ENCODE assay signal across 15 cellular contexts in genomic region chr12:52992699-52993557, GRCh38. TPM values are rescaled to one million over a fixed set of nuclear protein-coding genes. Genes with fewer than 3 reads are reported as not detected.
A peak's percentile ranks its signal among the peaks of the same experiment; 100 is the strongest.
DNase-seq lines count a peak whose midpoint lies in the region; ATAC-seq lines count a peak whose summit lies in the region.
"Had no signal": no experiment of that assay in that cellular context is flagged by ENCODE, and none has a peak within 500 bp of the region (broad histone marks: within the 10 kb centered on the region; RNA-seq: fewer than 3 reads in every experiment).

No MANE protein-coding gene starts in this region.

- H3K4me1 ChIP-seq in muscle layer of duodenum (ENCODE audit: control insufficient read depth in 1 of 2, insufficient read depth in 2 of 2, low read length in 2 of 2): no peaks in the 10 kb centered on the region
- H3K4me1 ChIP-seq: BLaER1, prostate gland, upper lobe of left lung had no signal

- no peaks in the 10 kb centered on the region for H3K27me3 ChIP-seq in muscle layer of duodenum (ENCODE audit: low read depth, low read length)
- H3K27me3 ChIP-seq: BLaER1, upper lobe of left lung had no signal

- DNase-seq in Daoy (ENCODE audit: low read depth): peak; percentile 67
- peak; percentile 69 for DNase-seq in NCI-H460 (ENCODE audit: extremely low read depth, low read depth)
- DNase-seq in epithelial cell of prostate (ENCODE audit: low read depth, low spot score): peak; percentile 49
- DNase-seq in stimulated activated CD4-positive, alpha-beta T cell treated with anti-CD3 and anti-CD28 coated beads, Interleukin-4, amount 100 ng/mL, for 1 hour: no peak
- no peak for DNase-seq in NCI-H524 (lab: John Stamatoyannopoulos, UW)
- no peak for DNase-seq in stimulated activated naive CD4-positive, alpha-beta T cell treated with Interleukin-2 at 50 U/mL for 16 hours (lab: John Stamatoyannopoulos, UW)
- DNase-seq: immature natural killer cell, Kasumi-1, NCI-H446 treated with DMSO at 0.1 percent for 48 hours, upper lobe of left lung had no signal

- no peak overlapping the region for H3K4me3 ChIP-seq in muscle layer of duodenum (ENCODE audit: low read depth in 1 of 2, low read length in 2 of 2)
- H3K4me3 ChIP-seq: BLaER1, GM12878, prostate gland, upper lobe of left lung had no signal

- H3K36me3 ChIP-seq in muscle layer of duodenum (ENCODE audit: control insufficient read depth in 1 of 2, insufficient read depth in 2 of 2, low read length in 2 of 2): no peaks in the 10 kb centered on the region
- H3K36me3 ChIP-seq: BLaER1, prostate gland, upper lobe of left lung had no signal

- no peak for ATAC-seq in GM21786 (IDR thresholded peaks at IDR 0.05; ENCODE audit: unreplicated experiment)
- ATAC-seq: GM12878 had no signal

- H3K9me3 ChIP-seq in muscle layer of duodenum (ENCODE audit: control insufficient read depth in 1 of 2, low read length in 2 of 2): no peaks in the 10 kb centered on the region
- H3K9me3 ChIP-seq: BLaER1, prostate gland, upper lobe of left lung had no signal

- peak overlapping the region; percentile 48 for H3K27ac ChIP-seq in epithelial cell of prostate
- H3K27ac ChIP-seq in muscle layer of duodenum (ENCODE audit: low read length): peak overlapping the region; percentile 27
- H3K27ac ChIP-seq: BLaER1, prostate gland, upper lobe of left lung had no signal

RNA-seq across cellular contexts. Expression of gene EIF4B, which starts 13.3 kb away (rescaled TPM):
- 650 and 689 TPM in 2 replicates for total RNA-seq in Daoy (2014; rRNA removed; shearing (Covaris generic))
- 827 and 879 TPM in 2 replicates for total RNA-seq in NCI-H460 (2014; rRNA removed; shearing (Covaris generic))
- 343 and 434 TPM in 2 replicates for polyA plus RNA-seq in NCI-H460 (2014; cell fraction: nucleus; rRNA removed)

RNA-seq across cellular contexts. Expression of gene KRT18, which starts 44.0 kb away (rescaled TPM):
- total RNA-seq in Daoy (2014; rRNA removed; shearing (Covaris generic)): 1,090 and 1,158 TPM in 2 replicates
- total RNA-seq in NCI-H460 (2014; rRNA removed; shearing (Covaris generic)): 692 and 718 TPM in 2 replicates
- polyA plus RNA-seq in NCI-H460 (2014; cell fraction: nucleus; rRNA removed): 630 TPM in 2 replicates

RNA-seq across cellular contexts. Expression of gene TNS2, which starts 56.9 kb away (rescaled TPM):
- total RNA-seq in Daoy (2014; rRNA removed; shearing (Covaris generic)): 7.0 and 8.2 TPM in 2 replicates
- total RNA-seq in NCI-H460 (2014; rRNA removed; shearing (Covaris generic)): 12.1 and 16.9 TPM in 2 replicates
- 76.3 TPM in 2 replicates for polyA plus RNA-seq in NCI-H460 (2014; cell fraction: nucleus; rRNA removed)
- polyA plus RNA-seq: immature natural killer cell had no signal

Comparison
In these comparisons a context has a peak if more than half of its experiments do, and no peak if none do; other contexts are left out.
1. DNase-seq: peak in Daoy (single experiment), NCI-H460 (single experiment) and epithelial cell of prostate (single experiment); none in stimulated activated CD4-positive, alpha-beta T cell treated with anti-CD3 and anti-CD28 coated beads, Interleukin-4, amount 100 ng/mL, for 1 hour (single experiment), NCI-H524 (0 of 2) and stimulated activated naive CD4-positive, alpha-beta T cell treated with Interleukin-2 at 50 U/mL for 16 hours (single experiment).